In genomic region chr16:11597737-11598136, GRCh38 we compare ENCODE assay signal across 9 cellular contexts. TPM values are rescaled to one million over a fixed set of nuclear protein-coding genes. Genes with fewer than 3 reads are reported as not detected.
DNase-seq lines count a peak whose midpoint lies in the region; ATAC-seq and TF ChIP-seq lines count a peak whose summit lies in the region.
"Had no signal": no experiment of that assay in that cellular context is flagged by ENCODE, and none has a peak within 500 bp of the region (broad histone marks: within the 10 kb centered on the region; RNA-seq: fewer than 3 reads in every experiment).

No MANE protein-coding gene starts in this region.

- no TSS peak for BruUV-seq in Panc1 (replicated peaks; lab: Mats Ljungman, UMichigan)

- H3K27ac ChIP-seq in Panc1 (ENCODE audit: low read length) = no peak overlapping the region; the same call in 1 of the 2 replicates
- peak overlapping the region; percentile 58 to 95 for H3K27ac ChIP-seq in left lung
- H3K27ac ChIP-seq in spleen = peak overlapping the region; percentile 48 to 94 (median 86)
- H3K27ac ChIP-seq: 22Rv1 had no signal

- DNase-seq in DMS153 (lab: John Stamatoyannopoulos, UW) (peak; percentile 16), DMS153 treated with DMSO at 0.1 percent for 48 hours (lab: John Stamatoyannopoulos, UW; ENCODE audit: unreplicated experiment) (no peak), Panc1 (ENCODE audit: low read depth, low spot score) (no peak), left lung (no peak), spleen (peak; percentile 62), NCI-H2107 (lab: John Stamatoyannopoulos, UW) (no peak), NCI-H1048 (lab: John Stamatoyannopoulos, UW) (no peak), midbrain (lab: John Stamatoyannopoulos, UW) (no peak)

- CTCF ChIA-PET in Panc1 (lab: Charles Lee) = no interaction called here

- 59 to 89% (median 73%) methylated on average over 9 of the region's 9 CpGs for WGBS in spleen, 5 donors

- H3K4me1 ChIP-seq in Panc1 (ENCODE audit: control insufficient read depth, insufficient read depth, low read length) (peaks cover 10% of the 10 kb centered on the region), left lung (peaks cover 10 to 44% of the 10 kb centered on the region in 2 donors), spleen (peaks cover 5 to 65% (median 24%) of the 10 kb centered on the region in 6 donors)

- TF ChIP-seq CTCF in Panc1 (IDR thresholded peaks at IDR 0.05) (no peak), left lung (IDR thresholded peaks at IDR 0.05) (no peak), spleen (IDR thresholded peaks at IDR 0.05 in 8 of 11, conservative IDR thresholded peaks at IDR 0.05 in 3 of 11) (no peak)

- ATAC-seq in Panc1 (peak; percentile 15; the same call in 1 of the 2 replicates), left lung (peak; percentile 41)

- TF ChIP-seq POLR2A in spleen (IDR thresholded peaks at IDR 0.05) = no peak

- no peaks in the 10 kb centered on the region for H3K9me3 ChIP-seq in Panc1 (ENCODE audit: control insufficient read depth, insufficient read depth, low read depth, low read length)
- no peaks in the 10 kb centered on the region for H3K9me3 ChIP-seq in left lung
- no peaks in the 10 kb centered on the region for H3K9me3 ChIP-seq in spleen

- H3K27me3 ChIP-seq in Panc1 (ENCODE audit: control insufficient read depth, insufficient read depth, low read length) = no peaks in the 10 kb centered on the region
- H3K27me3 ChIP-seq in left lung = no peaks in the 10 kb centered on the region
- H3K27me3 ChIP-seq in spleen (replicated peaks in 1 of 7) = peaks cover 0 to 2% (median 0%) of the 10 kb centered on the region in 7 donors

- POLR2A ChIA-PET in Panc1 (lab: Charles Lee) = no interaction called here

- H3K4me3 ChIP-seq in Panc1 (ENCODE audit: low read depth in 2 of 2, low read length in 2 of 2) (no peak overlapping the region), left lung (no peak overlapping the region), spleen (peak overlapping the region in 2 of 8 donors; percentile 3 to 57)

- in situ Hi-C loops in Panc1 (cut with HindIII; ENCODE audit: low pct_unique_long_range_greater_than_20kb, low sequenced_read_pairs) = no loop called here

- intact Hi-C loops in Panc1 (cut with micrococcal nuclease; ENCODE audit: unreplicated experiment) = no loop called here
- intact Hi-C loops in left lung (cut with DNase I) = no loop called here
- intact Hi-C loops in spleen (cut with DNase I; ENCODE audit: low total_unique reads) = no loop called here

- H3K36me3 ChIP-seq in Panc1 (ENCODE audit: control insufficient read depth, insufficient read depth, low read length) (no peaks in the 10 kb centered on the region), left lung (no peaks in the 10 kb centered on the region), spleen (no peaks in the 10 kb centered on the region)

RNA-seq across cellular contexts. Expression of gene LITAF, which starts 11.0 kb away (rescaled TPM):
- total RNA-seq in Panc1 (2021; ENCODE audit: unreplicated experiment) (85.2 TPM), left lung (100 to 1,000 TPM; 125 to 277 TPM), spleen (100 to 1,000 TPM; 114 to 312 (median 190) TPM)
- 77.9 TPM for polyA plus RNA-seq in Panc1 (2012; ENCODE audit: insufficient read length)
- 10 to 100 TPM; 55.8 to 87.4 (median 58.9) TPM for polyA plus RNA-seq in spleen

Comparison
In these comparisons a context has a peak if more than half of its experiments do, and no peak if none do; other contexts are left out.
1. DNase-seq: peak in DMS153 (single experiment) and spleen (single experiment); none in DMS153 treated with DMSO at 0.1 percent for 48 hours (single experiment), Panc1 (single experiment), left lung (0 of 2), NCI-H2107 (single experiment), NCI-H1048 (single experiment) and midbrain (single experiment).